ENCODE assay signal across 16 cellular contexts in genomic region chr4:104868942-104869341, GRCh38.
DNase-seq lines count a peak whose midpoint lies in the region; ATAC-seq and TF ChIP-seq lines count a peak whose summit lies in the region.
"Had no signal": no experiment of that assay in that cellular context is flagged by ENCODE, and none has a peak within 500 bp of the region (broad histone marks: within the 10 kb centered on the region; RNA-seq: fewer than 3 reads in every experiment).

No MANE protein-coding gene starts in this region.

- H3K9me2 ChIP-seq in SK-N-SH: no peaks in the 10 kb centered on the region

- no peak overlapping the region for H2AFZ ChIP-seq in SK-N-SH (ENCODE audit: low read depth)
- H2AFZ ChIP-seq: GM23338 had no signal

- no peaks in the 10 kb centered on the region for H3K36me3 ChIP-seq in SK-N-SH (replicated peaks in 1 of 2; ENCODE audit: control insufficient read depth in 1 of 2, insufficient read depth in 2 of 2, low read length in 1 of 2)

- no peaks in the 10 kb centered on the region for H3F3A ChIP-seq in SK-N-SH (replicated peaks; ENCODE audit: insufficient read depth)

- H3K36me3 Mint-ChIP-seq in stimulated activated memory B cell treated with anti-CD40 and anti-IgM and Interleukin-4, amounts not matched to agents 10 μg/mL and 1 μg/mL and 100 μg/mL, for 72 hours: no peaks in the 10 kb centered on the region

- no peak for TF ChIP-seq CTCF in SK-N-SH (IDR thresholded peaks at IDR 0.05)

- no peak overlapping the region for H3K4me2 ChIP-seq in SK-N-SH
- H3K4me2 ChIP-seq: GM23338 had no signal

- H3K9me3 Mint-ChIP-seq in stimulated activated memory B cell treated with anti-CD40 and anti-IgM and Interleukin-4, amounts not matched to agents 10 μg/mL and 1 μg/mL and 100 μg/mL, for 72 hours: no peaks in the 10 kb centered on the region
- H3K9me3 Mint-ChIP-seq: GM23338; neural crest cell; stimulated activated naive CD8-positive, alpha-beta T cell treated with anti-CD3 and anti-CD28 coated beads, Interleukin-15, amount 100 ng/mL, for 72 hours had no signal

- no peak overlapping the region for H3K4me3 Mint-ChIP-seq in stimulated activated memory B cell treated with anti-CD40 and anti-IgM and Interleukin-4, amounts not matched to agents 10 μg/mL and 1 μg/mL and 100 μg/mL, for 72 hours
- H3K4me3 Mint-ChIP-seq: GM23338; neural crest cell; stimulated activated naive CD8-positive, alpha-beta T cell treated with anti-CD3 and anti-CD28 coated beads, Interleukin-15, amount 100 ng/mL, for 72 hours had no signal

- peaks cover 18% of the 10 kb centered on the region for H3K4me1 Mint-ChIP-seq in stimulated activated memory B cell treated with anti-CD40 and anti-IgM and Interleukin-4, amounts not matched to agents 10 μg/mL and 1 μg/mL and 100 μg/mL, for 72 hours
- H3K4me1 Mint-ChIP-seq: neural crest cell had no signal

- TF ChIP-seq RAD21 in SK-N-SH (IDR thresholded peaks at IDR 0.05; ENCODE audit: low read length): no peak

- ATAC-seq in GM19023 (IDR thresholded peaks at IDR 0.05; ENCODE audit: unreplicated experiment): peak; percentile 92
- peak; percentile 97 for ATAC-seq in GM21717 (IDR thresholded peaks at IDR 0.05; ENCODE audit: unreplicated experiment)
- peak; percentile 96 for ATAC-seq in HG03108 (IDR thresholded peaks at IDR 0.05; ENCODE audit: unreplicated experiment)
- peak; percentile 77 for ATAC-seq in stimulated activated memory B cell treated with anti-CD40 and anti-IgM and Interleukin-4, amounts not matched to agents 10 μg/mL and 1 μg/mL and 100 μg/mL, for 72 hours
- ATAC-seq: GM23338; Right ventricle myocardium inferior; stimulated activated naive CD8-positive, alpha-beta T cell treated with anti-CD3 and anti-CD28 coated beads, Interleukin-15, amount 100 ng/mL, for 72 hours had no signal

- no peaks in the 10 kb centered on the region for H3K27me3 Mint-ChIP-seq in stimulated activated memory B cell treated with anti-CD40 and anti-IgM and Interleukin-4, amounts not matched to agents 10 μg/mL and 1 μg/mL and 100 μg/mL, for 72 hours

- H3K27me3 ChIP-seq in SK-N-SH (ENCODE audit: insufficient read depth): no peaks in the 10 kb centered on the region

- no peak overlapping the region for H3K27ac ChIP-seq in SK-N-SH (ENCODE audit: low read depth in 2 of 2, low read length in 1 of 2)

- no peak overlapping the region for H3K4me3 ChIP-seq in SK-N-SH (ENCODE audit: low read depth in 2 of 2, low read length in 1 of 2)
- H3K4me3 ChIP-seq: GM23338 had no signal

- CTCF ChIA-PET in SK-N-SH (lab: Yijun Ruan, JAX): no interaction called here

- no peaks in the 10 kb centered on the region for H4K20me1 ChIP-seq in SK-N-SH (ENCODE audit: insufficient read depth)

- no peaks in the 10 kb centered on the region for H3K9me3 ChIP-seq in SK-N-SH

- H3K9ac ChIP-seq in SK-N-SH: no peak overlapping the region

- 42% methylated on average over 2 of the region's 2 CpGs for WGBS in SK-N-SH (ENCODE audit: low lambda C conversion rate)

- DNase-seq in AG20443 (ENCODE audit: low spot score): no peak
- DNase-seq in SK-N-SH: no peak
- no peak for DNase-seq in GM19238 (ENCODE audit: insufficient read length, low spot score)
- DNase-seq: activated CD4-positive, CD25-positive, alpha-beta regulatory T cell treated with anti-CD3 and anti-CD28 coated beads, Interleukin-2, amount 50 U/mL, for 72 hours; activated gamma-delta T cell treated with Interleukin-2 at 50 U/mL for 16 hours; caudate nucleus; DMS153; NCI-H226; stimulated activated naive CD8-positive, alpha-beta T cell treated with anti-CD3 and anti-CD28 coated beads, Interleukin-15, amount 100 ng/mL, for 72 hours had no signal

- TF ChIP-seq EP300 in SK-N-SH (IDR thresholded peaks at IDR 0.05; ENCODE audit: borderline replicate concordance in 1 of 2, low read depth in 1 of 2, low read length in 1 of 2): no peak

- no peaks in the 10 kb centered on the region for H3K79me2 ChIP-seq in SK-N-SH (ENCODE audit: insufficient read depth)

- POLR2A ChIA-PET in SK-N-SH (lab: Yijun Ruan, JAX): no interaction called here

- H3K27ac Mint-ChIP-seq in stimulated activated memory B cell treated with anti-CD40 and anti-IgM and Interleukin-4, amounts not matched to agents 10 μg/mL and 1 μg/mL and 100 μg/mL, for 72 hours: no peak overlapping the region
- H3K27ac Mint-ChIP-seq: GM23338; stimulated activated naive CD8-positive, alpha-beta T cell treated with anti-CD3 and anti-CD28 coated beads, Interleukin-15, amount 100 ng/mL, for 72 hours had no signal

- no peaks in the 10 kb centered on the region for H3K4me1 ChIP-seq in SK-N-SH (ENCODE audit: control insufficient read depth in 1 of 2, insufficient read depth in 2 of 2, low read depth in 1 of 2, low read length in 1 of 2)

TF ChIP-seq in SK-N-SH, 30 proteins besides CTCF, POLR2A, EP300 and RAD21:
- TF ChIP-seq RXRA (IDR thresholded peaks at IDR 0.05; ENCODE audit: borderline replicate concordance, low read depth) (no peak), REST (IDR thresholded peaks at IDR 0.05; ENCODE audit: low read depth, low read length) (no peak), RCOR1 (IDR thresholded peaks at IDR 0.05; ENCODE audit: low read length) (no peak)
